Comparison of ENCODE assay signal across 15 cellular contexts in the genomic region with DNA sequence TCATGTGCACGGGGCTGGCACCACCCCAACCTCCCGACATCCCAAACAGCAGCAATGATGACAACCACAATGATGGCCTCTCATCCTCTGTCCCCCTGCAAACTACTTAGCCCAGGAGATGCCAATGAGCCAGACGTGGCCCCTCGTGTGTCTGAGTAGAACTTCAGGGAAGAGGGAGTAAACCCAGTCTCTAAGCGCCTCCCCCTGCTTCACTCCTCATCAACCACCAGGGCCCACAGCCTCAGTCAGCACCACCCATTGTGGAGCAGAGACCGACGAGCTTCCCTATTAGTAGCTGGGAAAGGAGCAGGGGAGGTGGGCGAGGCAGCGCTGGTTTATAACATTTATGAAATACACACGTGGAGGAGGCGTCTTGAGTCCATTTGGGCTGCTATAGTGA.
DNase-seq lines count a peak whose midpoint lies in the region; ATAC-seq, FAIRE-seq and TF ChIP-seq lines count a peak whose summit lies in the region.
"Had no signal": no experiment of that assay in that cellular context is flagged by ENCODE, and none has a peak within 500 bp of the region (broad histone marks: within the 10 kb centered on the region; RNA-seq: fewer than 3 reads in every experiment).

No MANE protein-coding gene starts in this region.

- no peak overlapping the region for H3K23ac ChIP-seq in neuronal stem cell (ENCODE audit: low read depth, low read length, poor library complexity)

- no peak overlapping the region for H2AFZ ChIP-seq in K562 (ENCODE audit: low read depth, low read length)
- H2AFZ ChIP-seq in neuronal stem cell (ENCODE audit: low read length) = no peak overlapping the region
- H2AFZ ChIP-seq: GM23338 had no signal

- no peak overlapping the region for H3K14ac ChIP-seq in neuronal stem cell (ENCODE audit: low read length)

- H3K4me1 Mint-ChIP-seq in endodermal cell = no peaks in the 10 kb centered on the region
- H3K4me1 Mint-ChIP-seq: GM23338 had no signal

- peak; percentile 53; the same call in 1 of the 3 replicates for ATAC-seq in K562
- ATAC-seq in GM21515 (IDR thresholded peaks at IDR 0.05; ENCODE audit: unreplicated experiment) = no peak
- ATAC-seq in GM21825 (IDR thresholded peaks at IDR 0.05; ENCODE audit: unreplicated experiment) = no peak
- ATAC-seq: CD8-positive, alpha-beta T cell had no signal

- H3K27ac ChIP-seq in K562 (ENCODE audit: extremely low read depth, low read depth, low read length) (no peak overlapping the region), endodermal cell (ENCODE audit: low read depth, low read length) (no peak overlapping the region), neuronal stem cell (replicated peaks; ENCODE audit: low read length) (no peak overlapping the region)

- TF ChIP-seq CTCF in K562 (IDR thresholded peaks at IDR 0.05 in 2 of 3, conservative IDR thresholded peaks at IDR 0.05 in 1 of 3; ENCODE audit: insufficient read depth in 2 of 3, low read depth in 1 of 3, low read length in 3 of 3) (no peak), endodermal cell (conservative IDR thresholded peaks at IDR 0.05) (peak; percentile 14)

- no peak overlapping the region for H2BK5ac ChIP-seq in neuronal stem cell (ENCODE audit: low read length)

- in situ Hi-C loops in K562 (cut with MboI) = no loop called here

- H4K8ac ChIP-seq in neuronal stem cell (ENCODE audit: low read depth, low read length) = no peak overlapping the region

- intact Hi-C loops in K562 (cut with micrococcal nuclease) (no loop called here), head of caudate nucleus (cut with DNase I) (no loop called here)

- H3K79me2 ChIP-seq in K562 (ENCODE audit: control insufficient read depth, insufficient read depth, low read length) = no peaks in the 10 kb centered on the region

- CTCF ChIA-PET in K562 (lab: Yijun Ruan, JAX; ENCODE audit: low intra/inter-chr PET ratio) = no interaction called here

- FAIRE-seq in K562 (lab: Jason Lieb, UNC) = no peak
- FAIRE-seq: G401.6, GM12892 had no signal

- H4K20me1 ChIP-seq in K562 (replicated peaks; ENCODE audit: control insufficient read depth, insufficient read depth, low read length) = no peaks in the 10 kb centered on the region; the same call in 1 of the 2 replicates
- H4K20me1 ChIP-seq: BLaER1 treated with 17β-estradiol and CSF1 and Interleukin-3, amounts not matched to agents 10 nM and 100 nM had no signal

- H3K27me3 ChIP-seq in K562 (ENCODE audit: control insufficient read depth in 2 of 2, insufficient read depth in 2 of 2, low read length in 2 of 2) = peaks cover 4 to 49% of the 10 kb centered on the region in 2 experiments; a peak in 3 of 5 replicates
- no peaks in the 10 kb centered on the region for H3K27me3 ChIP-seq in endodermal cell (ENCODE audit: control insufficient read depth, insufficient read depth, low read length, poor library complexity, severe bottlenecking)
- H3K27me3 ChIP-seq in neuronal stem cell (ENCODE audit: control insufficient read depth in 3 of 3, insufficient read depth in 3 of 3, low read depth in 1 of 3, low read length in 3 of 3) = no peaks in the 10 kb centered on the region
- H3K27me3 ChIP-seq: BLaER1 treated with 17β-estradiol and CSF1 and Interleukin-3, amounts not matched to agents 10 nM and 100 nM had no signal

- no peak overlapping the region for H3K4me3 Mint-ChIP-seq in endodermal cell
- H3K4me3 Mint-ChIP-seq: CD8-positive, alpha-beta T cell; GM23338 had no signal

- WGBS in K562 (ENCODE audit: insufficient coverage, low coverage, missing lambda C conversion rate) = 8% methylated on average over 11 of the region's 11 CpGs
- WGBS in endodermal cell (ENCODE audit: insufficient coverage in 1 of 2, insufficient read length in 1 of 2), 2 experiments = 90 to 92% methylated on average over 7 to 10 of the region's 11 CpGs
- no CpG with 5 or more reads among the region's 11 CpGs for WGBS in neuronal stem cell (ENCODE audit: extremely low coverage in 2 of 2, insufficient read length in 2 of 2, insufficient replicate concordance in 1 of 2), 2 donors

- no peak overlapping the region for H3K27ac Mint-ChIP-seq in endodermal cell
- H3K27ac Mint-ChIP-seq: CD8-positive, alpha-beta T cell; GM23338 had no signal

- no peak overlapping the region for H3K4ac ChIP-seq in neuronal stem cell (ENCODE audit: low read length)

- H3K4me1 ChIP-seq in K562 (replicated peaks in 1 of 2; ENCODE audit: control insufficient read depth in 2 of 2, insufficient read depth in 2 of 2, low read length in 2 of 2) (peaks cover 0 to 7% of the 10 kb centered on the region in 2 experiments; a peak in 2 of 5 replicates), endodermal cell (ENCODE audit: control insufficient read depth, insufficient read depth, low read length) (no peaks in the 10 kb centered on the region), neuronal stem cell (ENCODE audit: control insufficient read depth in 2 of 2, insufficient read depth in 1 of 2, low read depth in 1 of 2, low read length in 2 of 2) (peaks cover 0 to 2% of the 10 kb centered on the region in 2 donors)
- H3K4me1 ChIP-seq: HAP-1 had no signal

- H3K9me1 ChIP-seq in K562 (ENCODE audit: control insufficient read depth, insufficient read depth, low read length) = no peaks in the 10 kb centered on the region

- H3K9me3 ChIP-seq in K562 (replicated peaks; ENCODE audit: control insufficient read depth, insufficient read depth, low read depth, low read length) (no peaks in the 10 kb centered on the region), endodermal cell (ENCODE audit: control insufficient read depth, low read length) (no peaks in the 10 kb centered on the region), neuronal stem cell (replicated peaks in 1 of 2; ENCODE audit: control insufficient read depth in 2 of 2, insufficient read depth in 1 of 2, low read depth in 1 of 2, low read length in 2 of 2) (peaks cover 0 to 1% of the 10 kb centered on the region in 2 donors)
- H3K9me3 ChIP-seq: HAP-1 had no signal

- peak overlapping the region; percentile 25 for H2AK5ac ChIP-seq in neuronal stem cell (ENCODE audit: low read depth, low read length)

- no peak overlapping the region for H3K9ac ChIP-seq in K562 (ENCODE audit: insufficient read depth in 1 of 2, low read depth in 2 of 2, low read length in 2 of 2)
- no peak overlapping the region for H3K9ac ChIP-seq in endodermal cell (ENCODE audit: extremely low read depth, low read length, poor library complexity, severe bottlenecking)
- peak overlapping the region; percentile 30 for H3K9ac ChIP-seq in neuronal stem cell (ENCODE audit: low read depth, low read length, poor library complexity)
- H3K9ac ChIP-seq: BLaER1 treated with 17β-estradiol and CSF1 and Interleukin-3, amounts not matched to agents 10 nM and 100 nM had no signal

- H2BK12ac ChIP-seq in neuronal stem cell (ENCODE audit: low read length) = no peak overlapping the region

- H4K91ac ChIP-seq in neuronal stem cell (ENCODE audit: low read depth, low read length, poor library complexity) = no peak overlapping the region

- H3K4me3 ChIP-seq in K562 (no peak overlapping the region), endodermal cell (ENCODE audit: low read length) (no peak overlapping the region), neuronal stem cell (ENCODE audit: low read length in 2 of 2) (no peak overlapping the region)
- H3K4me3 ChIP-seq: BLaER1 treated with 17β-estradiol and CSF1 and Interleukin-3, amounts not matched to agents 10 nM and 100 nM; GM23338; HAP-1 had no signal

- H2BK120ac ChIP-seq in neuronal stem cell (ENCODE audit: low read depth, low read length) = no peak overlapping the region

- BruUV-seq in K562 (replicated peaks; lab: Mats Ljungman, UMichigan) = no TSS peak

- no peak overlapping the region for H2BK15ac ChIP-seq in neuronal stem cell (ENCODE audit: low read length)

- TF ChIP-seq EP300 in K562 (IDR thresholded peaks at IDR 0.05; ENCODE audit: low read length) = no peak

- H3K4me2 ChIP-seq in K562 (ENCODE audit: insufficient read depth, low read length) (no peak overlapping the region), neuronal stem cell (ENCODE audit: insufficient read depth, low read length, poor library complexity, severe bottlenecking) (no peak overlapping the region)
- H3K4me2 ChIP-seq: GM23338 had no signal

- no peaks in the 10 kb centered on the region for H3K79me1 ChIP-seq in neuronal stem cell (ENCODE audit: low read depth, low read length)

- peaks cover 6% of the 10 kb centered on the region for H3K27me3 Mint-ChIP-seq in endodermal cell (ENCODE audit: insufficient read depth)

- H3K9me3 Mint-ChIP-seq in endodermal cell = no peaks in the 10 kb centered on the region
- H3K9me3 Mint-ChIP-seq: CD8-positive, alpha-beta T cell; GM23338 had no signal

- no peak overlapping the region for H3K18ac ChIP-seq in neuronal stem cell (ENCODE audit: low read length)

- H3K36me3 ChIP-seq in K562 (ENCODE audit: control insufficient read depth, insufficient read depth, low read length) = no peaks in the 10 kb centered on the region
- H3K36me3 ChIP-seq in endodermal cell (ENCODE audit: control insufficient read depth, insufficient read depth, low read length) = no peaks in the 10 kb centered on the region
- H3K36me3 ChIP-seq in neuronal stem cell (replicated peaks in 1 of 2; ENCODE audit: control insufficient read depth in 2 of 2, insufficient read depth in 2 of 2, low read length in 2 of 2) = no peaks in the 10 kb centered on the region
- H3K36me3 ChIP-seq: BLaER1 treated with 17β-estradiol and CSF1 and Interleukin-3, amounts not matched to agents 10 nM and 100 nM; HAP-1 had no signal

- TF ChIP-seq POLR2A in K562 (conservative IDR thresholded peaks at IDR 0.05) = no peak

- TF ChIP-seq RAD21 in K562 (CRISPR knock-in tag; conservative IDR thresholded peaks at IDR 0.05 in 1 of 2, IDR thresholded peaks at IDR 0.05 in 1 of 2) = no peak

- DNase-seq in D341Med (ENCODE audit: low spot score) (peak; percentile 9), K562 (ENCODE audit: extremely low read depth in 1 of 4, low spot score in 3 of 4) (no peak), endodermal cell (no peak), neuronal stem cell (ENCODE audit: low spot score) (no peak), head of caudate nucleus (no peak)
- DNase-seq: 8988T, Calu3 had no signal

- POLR2A ChIA-PET in K562 (lab: Yijun Ruan, JAX) = no interaction called here

- H3K36me3 Mint-ChIP-seq in endodermal cell (ENCODE audit: low read depth) = no peaks in the 10 kb centered on the region
- H3K36me3 Mint-ChIP-seq: CD8-positive, alpha-beta T cell had no signal

TF ChIP-seq in K562, 482 proteins besides CTCF, POLR2A, EP300 and RAD21:
- TF ChIP-seq ZFP36 (IDR thresholded peaks at IDR 0.05; ENCODE audit: low read depth, low read length, partially characterized antibody) = no peak
